In the genomic region with DNA sequence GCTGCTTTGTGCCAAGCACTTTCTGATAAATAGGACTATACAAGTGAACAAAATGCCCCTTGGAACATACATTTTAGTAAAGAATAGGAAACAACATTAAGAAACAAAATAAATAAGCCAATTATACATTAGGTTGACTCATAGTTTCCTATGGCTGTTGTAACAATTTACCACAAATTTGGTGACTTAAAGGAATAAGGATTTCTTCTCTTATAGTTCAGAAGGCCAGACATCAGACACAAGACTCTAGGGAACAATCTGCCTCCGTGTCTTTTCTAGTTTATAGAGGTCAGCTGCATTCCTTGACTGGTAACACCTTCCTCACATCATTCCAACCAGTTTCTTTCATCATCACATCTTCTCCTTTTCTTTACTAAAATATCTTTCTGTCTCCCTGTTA, we compare ENCODE assay signal across 1 cellular context.
TF ChIP-seq lines count a peak whose summit lies in the region.

No MANE protein-coding gene starts in this region.

TF ChIP-seq in WTC11, 78 proteins besides CTCF, POLR2A, EP300 and RAD21 (continued from another document):
- TF ChIP-seq ZNF263 (CRISPR knock-in tag; IDR thresholded peaks at IDR 0.05; ENCODE audit: low read depth) (no peak), ZNF671 (CRISPR knock-in tag; IDR thresholded peaks at IDR 0.05) (no peak), TEAD1 (CRISPR knock-in tag; IDR thresholded peaks at IDR 0.05) (no peak), GABPB1 (CRISPR knock-in tag; IDR thresholded peaks at IDR 0.05) (no peak), RELA (CRISPR knock-in tag; IDR thresholded peaks at IDR 0.05; ENCODE audit: borderline replicate concordance) (no peak), ZNF219 (CRISPR knock-in tag; IDR thresholded peaks at IDR 0.05; ENCODE audit: borderline replicate concordance) (no peak)
- TF ChIP-seq, protein P1, sequence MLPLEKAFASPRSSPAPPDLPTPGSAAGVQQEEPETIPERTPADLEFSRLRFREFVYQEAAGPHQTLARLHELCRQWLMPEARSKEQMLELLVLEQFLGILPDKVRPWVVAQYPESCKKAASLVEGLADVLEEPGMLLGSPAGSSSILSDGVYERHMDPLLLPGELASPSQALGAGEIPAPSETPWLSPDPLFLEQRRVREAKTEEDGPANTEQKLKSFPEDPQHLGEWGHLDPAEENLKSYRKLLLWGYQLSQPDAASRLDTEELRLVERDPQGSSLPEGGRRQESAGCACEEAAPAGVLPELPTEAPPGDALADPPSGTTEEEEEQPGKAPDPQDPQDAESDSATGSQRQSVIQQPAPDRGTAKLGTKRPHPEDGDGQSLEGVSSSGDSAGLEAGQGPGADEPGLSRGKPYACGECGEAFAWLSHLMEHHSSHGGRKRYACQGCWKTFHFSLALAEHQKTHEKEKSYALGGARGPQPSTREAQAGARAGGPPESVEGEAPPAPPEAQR (CRISPR knock-in tag; IDR thresholded peaks at IDR 0.05) = no peak
